Comparison of ENCODE assay signal across 8 cellular contexts in genomic region chr19:4402171-4403004, GRCh38. TPM values are rescaled to one million over a fixed set of nuclear protein-coding genes. Genes with fewer than 3 reads are reported as not detected.
DNase-seq lines count a peak whose midpoint lies in the region; ATAC-seq and TF ChIP-seq lines count a peak whose summit lies in the region.

TSS of gene CHAF1A (plus strand) at chr19:4402640. CDS start at chr19:4402763, 123 bp downstream.

- H3K9ac ChIP-seq in mucosa of rectum (ENCODE audit: low read depth in 1 of 2, low read length in 2 of 2) = peak within 1 kb of the TSS; percentile 79 to 82

- peak; percentile 69 for ATAC-seq in GM21619 (IDR thresholded peaks at IDR 0.05; ENCODE audit: unreplicated experiment)

- no peaks in the 10 kb centered on the region for H3K36me3 ChIP-seq in PC-9 (ENCODE audit: low read depth)
- H3K36me3 ChIP-seq in mucosa of rectum (ENCODE audit: control insufficient read depth in 2 of 2, insufficient read depth in 2 of 2, low read length in 2 of 2) = no peaks in the 10 kb centered on the region

- BruUV-seq in PC-9 (replicated peaks; lab: Mats Ljungman, UMichigan) = no TSS peak

- intact Hi-C loops in PC-9 (cut with micrococcal nuclease; ENCODE audit: unreplicated experiment) = loop anchor here (1.0 to 2.0 kb wide), 2 partner anchors 60 to 155 kb away; partner anchors contain the start of genes MPND and YJU2

- H3K27me3 ChIP-seq in PC-9 (ENCODE audit: insufficient read depth, low read depth) (no peaks in the 10 kb centered on the region), mucosa of rectum (ENCODE audit: control insufficient read depth in 2 of 2, insufficient read depth in 2 of 2, low read length in 2 of 2) (no peaks in the 10 kb centered on the region)

- H3K9me3 ChIP-seq in PC-9 (ENCODE audit: insufficient read depth, low read depth) (no peaks in the 10 kb centered on the region), mucosa of rectum (ENCODE audit: control insufficient read depth in 2 of 2, low read length in 2 of 2) (no peaks in the 10 kb centered on the region)

- POLR2A ChIA-PET in PC-9 (lab: Charles Lee; ENCODE audit: unreplicated experiment) = interaction anchor here (0.5 to 0.7 kb wide), 5 partner anchors 14 to 857 kb away, joined by 3 to 7 read pairs (median 4); no protein-coding TSS in a partner anchor

- peak; percentile 84 for TF ChIP-seq POLR2A in erythroblast (IDR thresholded peaks at IDR 0.05; ENCODE audit: low read length)

- peak within 1 kb of the TSS; percentile 96 for H3K4me2 ChIP-seq in PC-9

- peaks cover 20% of the 10 kb centered on the region for H3K4me1 ChIP-seq in PC-9 (replicated peaks; ENCODE audit: insufficient read depth)
- H3K4me1 ChIP-seq in mucosa of rectum (ENCODE audit: control insufficient read depth in 2 of 2, insufficient read depth in 2 of 2, low read length in 2 of 2) = peaks cover 15 to 20% of the 10 kb centered on the region in 2 donors

- H3K4me3 ChIP-seq in Jurkat, Clone E6-1 (ENCODE audit: low read length) = peak within 1 kb of the TSS; percentile 100
- H3K4me3 ChIP-seq in PC-9 (peak within 1 kb of the TSS; percentile 86), mucosa of rectum (ENCODE audit: low read length in 2 of 2) (peak within 1 kb of the TSS; percentile 75 to 77)

- H4K20me1 ChIP-seq in PC-9 (ENCODE audit: insufficient read depth) = peaks cover 8% of the 10 kb centered on the region; the same call in 1 of the 2 replicates

- TF ChIP-seq CTCF in PC-9 (conservative IDR thresholded peaks at IDR 0.05) = no peak

- peak within 1 kb of the TSS; percentile 61 for H3K27ac ChIP-seq in PC-9
- peak within 1 kb of the TSS; percentile 87 to 90 for H3K27ac ChIP-seq in mucosa of rectum (ENCODE audit: low read depth in 2 of 2, low read length in 2 of 2)

- H3K9me2 ChIP-seq in PC-9 (ENCODE audit: insufficient read depth) = no peaks in the 10 kb centered on the region

- CTCF ChIA-PET in PC-9 (lab: Charles Lee) = interaction anchor here (0.6 to 1.5 kb wide), 3 partner anchors 26 to 87 kb away, joined by 3 to 9 read pairs (median 3); no protein-coding TSS in a partner anchor

- peaks cover 67% of the 10 kb centered on the region for H3K79me2 ChIP-seq in PC-9 (ENCODE audit: low read depth)

- H2AFZ ChIP-seq in PC-9 = peak within 1 kb of the TSS; percentile 81

- H3F3A ChIP-seq in PC-9 (ENCODE audit: insufficient read depth, low read depth) = 0 out of 2 replicates have a peak, but pooled peaks cover 6% of the 10 kb centered on the region

- DNase-seq in DMS153 (lab: John Stamatoyannopoulos, UW) = peak; percentile 99
- DNase-seq in Jurkat, Clone E6-1 (ENCODE audit: low read depth, low spot score) = peak; percentile 100
- peak; percentile 96 to 97 for DNase-seq in PC-9
- peak; percentile 96 for DNase-seq in activated T-cell treated with anti-CD3 and anti-CD28 coated beads, Interleukin-2, amount 50 U/mL, for 1 hour
- DNase-seq in erythroblast (lab: John Stamatoyannopoulos, UW) = peak; percentile 100
- DNase-seq in stimulated activated CD8-positive, alpha-beta memory T cell treated with anti-CD3 and anti-CD28 coated beads, Interleukin-4, amount 100 ng/mL, for 48 hours = peak; percentile 99

RNA-seq across cellular contexts. Expression of gene CHAF1A, which starts in this region (rescaled TPM):
- polyA plus RNA-seq in Jurkat, Clone E6-1 (2012; ENCODE audit: insufficient read depth, insufficient read length) = 69.0 TPM
- total RNA-seq in PC-9 (2021) = 24.3 and 30.0 TPM in 2 replicates

Comparison
In these comparisons a context has a peak if more than half of its experiments do, and no peak if none do; other contexts are left out.
1. Peak in every context shown above with its lines: DNase-seq, ATAC-seq, H3K4me3 ChIP-seq and H3K27ac ChIP-seq.